In genomic region chr1:31164291-31164690, GRCh38 we compare ENCODE assay signal across 32 cellular contexts.
"Had no signal": no experiment of that assay in that cellular context is flagged by ENCODE, and none has a peak within 500 bp of the region (broad histone marks: within the 10 kb centered on the region; RNA-seq: fewer than 3 reads in every experiment).

No MANE protein-coding gene starts in this region.

- H3K9me3 ChIP-seq: colonic mucosa had no signal

- H3K4me1 ChIP-seq: colonic mucosa had no signal

- H3K27me3 ChIP-seq: brain microvascular endothelial cell, cardiac muscle cell, colonic mucosa had no signal

- H3K36me3 ChIP-seq: brain microvascular endothelial cell, cardiac muscle cell, colonic mucosa, WERI-Rb-1 had no signal

- DNase-seq: activated B cell treated with CpG ODN at 0.5 μM for 24 hours; activated CD4-positive, alpha-beta T cell treated with anti-CD3 and anti-CD28 coated beads for 48 hours; activated CD4-positive, alpha-beta T cell treated with anti-CD3 and anti-CD28 coated beads, Interleukin-2, amount 50 U/mL, for 1 hour; activated CD4-positive, alpha-beta T cell treated with anti-CD3 and anti-CD28 coated beads, Interleukin-2, amount 50 U/mL, for 48 hours; activated CD8-positive, alpha-beta memory T cell treated with anti-CD3 and anti-CD28 coated beads for 24 hours; activated CD8-positive, alpha-beta T cell treated with anti-CD3 and anti-CD28 coated beads for 36 hours; activated effector memory CD4-positive, alpha-beta T cell treated with Interleukin-2 at 50 U/mL for 16 hours; activated gamma-delta T cell treated with Interleukin-2 at 50 U/mL for 16 hours; activated naive CD4-positive, alpha-beta T cell treated with anti-CD3 and anti-CD28 coated beads, Interleukin-2, amount 50 U/mL, for 16 hours; activated naive CD4-positive, alpha-beta T cell treated with Interleukin-2 at 50 U/mL for 16 hours; activated T-cell treated with anti-CD3 and anti-CD28 coated beads, Interleukin-2, amount 50 U/mL, for 4 hours; amniotic stem cell; anterior cingulate cortex; brain microvascular endothelial cell; central memory CD4-positive, alpha-beta T cell; cerebellar nuclear complex; colonic mucosa; effector CD8-positive, alpha-beta T cell; foreskin fibroblast; head of caudate nucleus; T-helper 1 cell; T-helper 17 cell; T1000; WERI-Rb-1 had no signal

- H3K27ac ChIP-seq: brain microvascular endothelial cell, cardiac muscle cell, colonic mucosa, WERI-Rb-1 had no signal

- H3K4me3 ChIP-seq: cardiac muscle cell, colonic mucosa had no signal

- ATAC-seq: activated CD4-positive, CD25-positive, alpha-beta regulatory T cell treated with anti-CD3 and anti-CD28 coated beads, Interleukin-2, amount 50 U/mL, for 24 hours; activated CD8-positive, alpha-beta T cell treated with anti-CD3 and anti-CD28 coated beads for 36 hours; activated T-cell treated with anti-CD3 and anti-CD28 coated beads, Interleukin-2, amount 50 U/mL, for 4 hours; activated T-helper 17 cell treated with anti-CD3 and anti-CD28 coated beads, Interleukin-2, amount 50 U/mL, for 72 hours; esophagus mucosa; T-helper 17 cell had no signal

- FAIRE-seq: astrocyte, endometrium, endothelial cell of umbilical vein, frontal cortex had no signal
